In genomic region chr5:170746081-170746951, GRCh38 we compare ENCODE assay signal across 11 cellular contexts. TPM values are rescaled to one million over a fixed set of nuclear protein-coding genes. Genes with fewer than 3 reads are reported as not detected.
DNase-seq lines count a peak whose midpoint lies in the region; ATAC-seq and TF ChIP-seq lines count a peak whose summit lies in the region.
"Had no signal": no experiment of that assay in that cellular context is flagged by ENCODE, and none has a peak within 500 bp of the region (broad histone marks: within the 10 kb centered on the region; RNA-seq: fewer than 3 reads in every experiment).

No MANE protein-coding gene starts in this region.

- TF ChIP-seq CTCF in prostate gland (IDR thresholded peaks at IDR 0.05) = no peak

- ATAC-seq in GM21381 (IDR thresholded peaks at IDR 0.05; ENCODE audit: unreplicated experiment) = no peak
- ATAC-seq: activated CD8-positive, alpha-beta T cell treated with anti-CD3 and anti-CD28 coated beads for 36 hours; activated T-helper 17 cell treated with anti-CD3 and anti-CD28 coated beads, Interleukin-2, amount 50 U/mL, for 72 hours had no signal

- no peaks in the 10 kb centered on the region; the same call in 1 of the 2 replicates for H3K27me3 ChIP-seq in HUES6 (ENCODE audit: control insufficient read depth, insufficient read depth, low read length)
- no peaks in the 10 kb centered on the region for H3K27me3 ChIP-seq in prostate gland (replicated peaks; ENCODE audit: insufficient read depth)

- intact Hi-C loops in prostate gland (cut with DNase I) = no loop called here

- TF ChIP-seq POLR2A in prostate gland (IDR thresholded peaks at IDR 0.05) = no peak

- H3K4me1 ChIP-seq in HUES6 (ENCODE audit: control insufficient read depth, insufficient read depth, low read length) (peaks cover 35% of the 10 kb centered on the region), prostate gland (replicated peaks) (peaks cover 2% of the 10 kb centered on the region)

- peak overlapping the region; percentile 58 for H3K27ac ChIP-seq in HUES6 (ENCODE audit: low read depth, low read length)
- peak overlapping the region; percentile 70 to 74 for H3K27ac ChIP-seq in prostate gland
- H3K27ac ChIP-seq: SK-N-MC had no signal

- WGBS in prostate gland = 51% methylated on average over 13 of the region's 13 CpGs

- no peaks in the 10 kb centered on the region; the same call in 1 of the 2 replicates for H3K9me3 ChIP-seq in HUES6 (ENCODE audit: control insufficient read depth, insufficient read depth, low read depth, low read length)
- H3K9me3 ChIP-seq in prostate gland = no peaks in the 10 kb centered on the region

- H3K9ac ChIP-seq in HUES6 (ENCODE audit: low read length) = peak overlapping the region; percentile 48

- H3K36me3 ChIP-seq in HUES6 (ENCODE audit: control insufficient read depth, insufficient read depth, low read length) (no peaks in the 10 kb centered on the region; the same call in 1 of the 2 replicates), prostate gland (no peaks in the 10 kb centered on the region)

- H3K4me3 ChIP-seq in HUES6 (ENCODE audit: low read depth, low read length) = no peak overlapping the region
- no peak overlapping the region for H3K4me3 ChIP-seq in prostate gland
- H3K4me3 ChIP-seq: SK-N-MC had no signal

- DNase-seq in dermis blood vessel endothelial cell (peak; percentile 34), islet precursor cell (peak; percentile 81), prostate gland (ENCODE audit: low spot score) (no peak), iPS-NIHi7 (ENCODE audit: extremely low spot score) (no peak), T-helper 2 cell (no peak)
- no peak for DNase-seq in activated T-cell treated with anti-CD3 and anti-CD28 coated beads, Interleukin-2, amount 50 U/mL, for 48 hours
- DNase-seq: activated CD8-positive, alpha-beta T cell treated with anti-CD3 and anti-CD28 coated beads for 36 hours had no signal

RNA-seq across cellular contexts. Expression of gene GABRP, which starts 37.2 kb away (rescaled TPM):
- total RNA-seq in dermis blood vessel endothelial cell = 0.51 and 0.84 TPM in 2 replicates
- 1 to 10 TPM; 4.8 to 5.5 TPM for total RNA-seq in prostate gland
- total RNA-seq: activated CD8-positive, alpha-beta T cell treated with anti-CD3 and anti-CD28 coated beads for 36 hours; activated T-helper 17 cell treated with anti-CD3 and anti-CD28 coated beads, Interleukin-2, amount 50 U/mL, for 72 hours had no signal

Comparison
In these comparisons a context has a peak if more than half of its experiments do, and no peak if none do; other contexts are left out.
1. DNase-seq: peak in dermis blood vessel endothelial cell (single experiment) and islet precursor cell (single experiment); none in prostate gland (single experiment), iPS-NIHi7 (single experiment), T-helper 2 cell (0 of 5) and activated T-cell treated with anti-CD3 and anti-CD28 coated beads, Interleukin-2, amount 50 U/mL, for 48 hours (0 of 2).